ENCODE assay signal across 19 cellular contexts in the genomic region with DNA sequence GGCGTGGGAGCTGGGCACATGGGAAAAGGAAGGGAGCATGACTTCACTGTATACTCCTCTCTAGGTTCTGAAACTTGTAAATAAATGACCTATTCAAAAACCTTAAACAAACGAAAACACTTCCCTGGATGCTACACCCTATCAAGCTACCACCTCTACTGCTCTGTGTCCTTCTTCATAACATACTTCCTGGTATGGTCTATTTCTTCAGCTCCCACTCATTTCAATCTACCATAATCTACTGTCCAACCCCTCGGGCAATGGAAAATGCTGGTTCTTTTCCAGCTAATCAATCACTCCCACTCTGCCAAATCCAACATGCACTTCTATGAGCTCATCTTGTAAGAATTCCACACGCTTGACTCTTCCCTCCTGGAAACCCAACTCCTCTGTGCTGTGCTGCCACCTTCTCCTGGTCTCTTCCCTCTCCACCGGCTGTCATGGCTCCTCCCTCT. TPM values are rescaled to one million over a fixed set of nuclear protein-coding genes. Genes with fewer than 3 reads are reported as not detected.
DNase-seq lines count a peak whose midpoint lies in the region; ATAC-seq and TF ChIP-seq lines count a peak whose summit lies in the region.
"Had no signal": no experiment of that assay in that cellular context is flagged by ENCODE, and none has a peak within 500 bp of the region (broad histone marks: within the 10 kb centered on the region; RNA-seq: fewer than 3 reads in every experiment).

No MANE protein-coding gene starts in this region.

- H3K36me3 ChIP-seq in breast epithelium (peaks cover 6% of the 10 kb centered on the region), liver (ENCODE audit: control insufficient read depth in 4 of 4, insufficient read depth in 3 of 4, low read depth in 1 of 4, low read length in 3 of 4) (peaks cover 3 to 25% (median 12%) of the 10 kb centered on the region in 4 donors), WERI-Rb-1 (peaks cover 69% of the 10 kb centered on the region)

- 37% methylated on average over 5 of the region's 5 CpGs for WGBS in liver

- H3K27me3 ChIP-seq in breast epithelium (no peaks in the 10 kb centered on the region), liver (ENCODE audit: control insufficient read depth in 4 of 4, insufficient read depth in 4 of 4, low read length in 3 of 4) (no peaks in the 10 kb centered on the region), WERI-Rb-1 (ENCODE audit: insufficient read depth, low read depth, severe bottlenecking) (no peaks in the 10 kb centered on the region)
- H3K27me3 ChIP-seq: vagina had no signal

- peaks cover 64 to 78% (median 69%) of the 10 kb centered on the region in 3 donors for H3K36me3 Mint-ChIP-seq in immature natural killer cell

- intact Hi-C loops in breast epithelium (cut with DNase I; ENCODE audit: low total_unique reads), result no loop called here

- no peak for TF ChIP-seq RAD21 in liver (IDR thresholded peaks at IDR 0.05)

- peaks cover 0 to 5% (median 0%) of the 10 kb centered on the region in 3 donors for H3K27me3 Mint-ChIP-seq in immature natural killer cell (ENCODE audit: low read depth in 3 of 3)
- H3K27me3 Mint-ChIP-seq: activated T-helper 17 cell treated with anti-CD3 and anti-CD28 coated beads, Interleukin-2, amount 50 U/mL, for 72 hours; central memory CD8-positive, alpha-beta T cell; progenitor cell of endocrine pancreas had no signal

- no peak for TF ChIP-seq POLR2A in breast epithelium (IDR thresholded peaks at IDR 0.05)

- H3K4me1 Mint-ChIP-seq in immature natural killer cell, result peaks cover 2 to 5% of the 10 kb centered on the region in 2 donors
- H3K4me1 Mint-ChIP-seq: GM23338 had no signal

- H3K27ac ChIP-seq in breast epithelium (peak overlapping the region; percentile 70 to 74), liver (ENCODE audit: low read depth in 1 of 2, low read length in 2 of 2) (peak overlapping the region; percentile 80 to 82), WERI-Rb-1 (no peak overlapping the region)
- H3K27ac ChIP-seq: vagina had no signal

- H3K4me3 Mint-ChIP-seq in immature natural killer cell, result no peak overlapping the region
- H3K4me3 Mint-ChIP-seq: activated T-helper 17 cell treated with anti-CD3 and anti-CD28 coated beads, Interleukin-2, amount 50 U/mL, for 72 hours; central memory CD8-positive, alpha-beta T cell; GM23338; T-helper 1 cell treated with Interleukin-12 subunit alpha and Interleukin-12 subunit beta and Interleukin-4 antibody, amounts not matched to agents 30 μg/mL and 1 μg/mL, for 36 hours had no signal

- peaks cover 2 to 19% (median 6%) of the 10 kb centered on the region in 6 donors for H3K9me3 Mint-ChIP-seq in immature natural killer cell

- DNase-seq in AG08396 (ENCODE audit: low spot score), result peak; percentile 32
- DNase-seq in HuH-7.5 (ENCODE audit: low spot score), result peak; percentile 25
- DNase-seq in breast epithelium (ENCODE audit: low spot score in 2 of 2), result peak in 1 of 2 donors; percentile 39
- DNase-seq in WERI-Rb-1, result no peak
- no peak for DNase-seq in immature natural killer cell
- no peak for DNase-seq in activated gamma-delta T cell treated with Interleukin-2 at 50 U/mL for 16 hours
- DNase-seq: activated CD4-positive, alpha-beta T cell treated with anti-CD3 and anti-CD28 coated beads, Interleukin-2, amount 50 U/mL, for 1 hour; AML-193; erythroblast; NCI-H2227 treated with DMSO at 0.1 percent for 48 hours; OCI-M1 had no signal

- TF ChIP-seq CTCF in breast epithelium (IDR thresholded peaks at IDR 0.05), result no peak
- no peak for TF ChIP-seq CTCF in liver (IDR thresholded peaks at IDR 0.05; ENCODE audit: low read depth, low read length, missing input control)
- TF ChIP-seq CTCF in WERI-Rb-1 (IDR thresholded peaks at IDR 0.05; ENCODE audit: low read depth, low read length), result no peak

- no peak for ATAC-seq in GM19023 (IDR thresholded peaks at IDR 0.05; ENCODE audit: unreplicated experiment)
- ATAC-seq: activated T-helper 17 cell treated with anti-CD3 and anti-CD28 coated beads, Interleukin-2, amount 50 U/mL, for 72 hours; GM23338 had no signal

- peaks cover 10 to 13% of the 10 kb centered on the region in 2 donors for H3K9me3 ChIP-seq in breast epithelium
- peaks cover 0 to 1% (median 0%) of the 10 kb centered on the region in 4 donors for H3K9me3 ChIP-seq in liver (ENCODE audit: control insufficient read depth in 4 of 4, low read length in 3 of 4)
- H3K9me3 ChIP-seq in WERI-Rb-1 (ENCODE audit: severe bottlenecking), result peaks cover 5% of the 10 kb centered on the region

- H3K4me1 ChIP-seq in breast epithelium (no peaks in the 10 kb centered on the region), liver (ENCODE audit: control insufficient read depth in 4 of 4, insufficient read depth in 4 of 4, low read length in 3 of 4) (peaks cover 10 to 32% (median 26%) of the 10 kb centered on the region in 4 donors)
- H3K4me1 ChIP-seq: vagina had no signal

- H3K4me3 ChIP-seq in breast epithelium (no peak overlapping the region), liver (ENCODE audit: low read depth in 1 of 3, low read length in 3 of 3) (no peak overlapping the region), WERI-Rb-1 (ENCODE audit: low read depth, low read length) (no peak overlapping the region)
- H3K4me3 ChIP-seq: GM23338, vagina had no signal

- H3K9ac ChIP-seq in liver (ENCODE audit: low read depth in 1 of 2, low read length in 2 of 2), result no peak overlapping the region

- H3K27ac Mint-ChIP-seq in immature natural killer cell, result no peak overlapping the region
- H3K27ac Mint-ChIP-seq: GM23338; progenitor cell of endocrine pancreas; T-helper 1 cell treated with Interleukin-12 subunit alpha and Interleukin-12 subunit beta and Interleukin-4 antibody, amounts not matched to agents 30 μg/mL and 1 μg/mL, for 36 hours had no signal

TF ChIP-seq in liver, 16 proteins besides CTCF, POLR2A, EP300 and RAD21:
- no peak for TF ChIP-seq HNF4G (IDR thresholded peaks at IDR 0.05)
- TF ChIP-seq GABPA (IDR thresholded peaks at IDR 0.05 in 1 of 2, conservative IDR thresholded peaks at IDR 0.05 in 1 of 2), result no peak
- TF ChIP-seq NR2F2 (IDR thresholded peaks at IDR 0.05), result no peak
- TF ChIP-seq JUND (IDR thresholded peaks at IDR 0.05), result peak; percentile 32 to 41
- TF ChIP-seq FOXA1 (IDR thresholded peaks at IDR 0.05), result no peak
- TF ChIP-seq YY1 (IDR thresholded peaks at IDR 0.05), result no peak
- TF ChIP-seq, protein P1, sequence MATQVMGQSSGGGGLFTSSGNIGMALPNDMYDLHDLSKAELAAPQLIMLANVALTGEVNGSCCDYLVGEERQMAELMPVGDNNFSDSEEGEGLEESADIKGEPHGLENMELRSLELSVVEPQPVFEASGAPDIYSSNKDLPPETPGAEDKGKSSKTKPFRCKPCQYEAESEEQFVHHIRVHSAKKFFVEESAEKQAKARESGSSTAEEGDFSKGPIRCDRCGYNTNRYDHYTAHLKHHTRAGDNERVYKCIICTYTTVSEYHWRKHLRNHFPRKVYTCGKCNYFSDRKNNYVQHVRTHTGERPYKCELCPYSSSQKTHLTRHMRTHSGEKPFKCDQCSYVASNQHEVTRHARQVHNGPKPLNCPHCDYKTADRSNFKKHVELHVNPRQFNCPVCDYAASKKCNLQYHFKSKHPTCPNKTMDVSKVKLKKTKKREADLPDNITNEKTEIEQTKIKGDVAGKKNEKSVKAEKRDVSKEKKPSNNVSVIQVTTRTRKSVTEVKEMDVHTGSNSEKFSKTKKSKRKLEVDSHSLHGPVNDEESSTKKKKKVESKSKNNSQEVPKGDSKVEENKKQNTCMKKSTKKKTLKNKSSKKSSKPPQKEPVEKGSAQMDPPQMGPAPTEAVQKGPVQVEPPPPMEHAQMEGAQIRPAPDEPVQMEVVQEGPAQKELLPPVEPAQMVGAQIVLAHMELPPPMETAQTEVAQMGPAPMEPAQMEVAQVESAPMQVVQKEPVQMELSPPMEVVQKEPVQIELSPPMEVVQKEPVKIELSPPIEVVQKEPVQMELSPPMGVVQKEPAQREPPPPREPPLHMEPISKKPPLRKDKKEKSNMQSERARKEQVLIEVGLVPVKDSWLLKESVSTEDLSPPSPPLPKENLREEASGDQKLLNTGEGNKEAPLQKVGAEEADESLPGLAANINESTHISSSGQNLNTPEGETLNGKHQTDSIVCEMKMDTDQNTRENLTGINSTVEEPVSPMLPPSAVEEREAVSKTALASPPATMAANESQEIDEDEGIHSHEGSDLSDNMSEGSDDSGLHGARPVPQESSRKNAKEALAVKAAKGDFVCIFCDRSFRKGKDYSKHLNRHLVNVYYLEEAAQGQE (IDR thresholded peaks at IDR 0.05), result no peak
- no peak for TF ChIP-seq TAF1 (conservative IDR thresholded peaks at IDR 0.05)

RNA-seq across cellular contexts. Expression of a gene that starts 42.4 kb away (rescaled TPM):
- 100 to 1,000 TPM; 156 to 205 (median 188) TPM for total RNA-seq in breast epithelium
- total RNA-seq in liver, result 100 to 1,000 TPM; 128 to 309 TPM
- 10 to 100 TPM; 43.3 to 69.1 TPM for polyA plus RNA-seq in liver
- polyA plus RNA-seq in immature natural killer cell, result 10 to 100 TPM; 17.8 to 63.3 (median 40.3) TPM

Comparison
In these comparisons a context has a peak if more than half of its experiments do, and no peak if none do; other contexts are left out.
1. DNase-seq: peak in AG08396 (single experiment) and HuH-7.5 (single experiment); none in WERI-Rb-1 (single experiment), immature natural killer cell (0 of 3) and activated gamma-delta T cell treated with Interleukin-2 at 50 U/mL for 16 hours (single experiment).